In the genomic region with DNA sequence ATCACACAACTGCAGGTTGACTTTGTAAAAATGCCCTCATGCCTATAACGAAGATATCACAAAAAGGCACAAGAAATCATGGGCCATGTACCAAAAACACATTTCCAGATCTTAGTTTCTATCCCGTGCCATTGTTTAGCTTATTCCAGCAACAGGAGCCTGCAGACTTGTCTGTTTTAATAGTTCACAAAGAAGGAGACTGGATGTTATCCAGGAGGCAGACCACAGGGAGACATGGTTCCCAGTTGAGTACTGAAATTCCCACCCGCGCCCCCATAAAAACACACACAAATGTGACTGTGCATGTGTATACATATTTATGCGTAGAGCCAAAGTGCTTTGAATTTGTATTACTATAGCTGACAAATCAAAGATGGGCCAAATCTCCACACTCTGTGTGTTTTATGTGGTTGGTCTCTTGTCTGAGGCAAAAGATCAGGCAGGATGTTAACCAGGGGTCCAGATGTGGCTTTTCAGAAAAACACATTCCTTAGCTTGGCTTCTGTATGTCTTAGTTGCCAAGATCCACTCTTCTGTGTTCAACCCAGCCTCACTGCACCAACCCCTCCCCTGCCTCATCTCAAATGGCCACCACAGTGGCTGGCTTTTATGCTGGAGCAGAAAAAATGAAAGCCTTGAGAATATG, we compare ENCODE assay signal across 25 cellular contexts.
DNase-seq lines count a peak whose midpoint lies in the region; ATAC-seq and TF ChIP-seq lines count a peak whose summit lies in the region.
"Had no signal": no experiment of that assay in that cellular context is flagged by ENCODE, and none has a peak within 500 bp of the region (broad histone marks: within the 10 kb centered on the region; RNA-seq: fewer than 3 reads in every experiment).

No MANE protein-coding gene starts in this region.

- H3K9ac ChIP-seq in fibroblast of lung (ENCODE audit: insufficient read depth, low read length) = no peak overlapping the region

- peak overlapping the region; percentile 64 for H3K4me2 ChIP-seq in fibroblast of lung (ENCODE audit: extremely low read depth, insufficient read depth, low read length)

- no peaks in the 10 kb centered on the region for H3K79me2 ChIP-seq in fibroblast of lung (ENCODE audit: control insufficient read depth, insufficient read depth, low read length)

- TF ChIP-seq CTCF in RWPE2 (IDR thresholded peaks at IDR 0.05; ENCODE audit: poor library complexity, severe bottlenecking) (no peak), fibroblast of lung (conservative IDR thresholded peaks at IDR 0.05 in 1 of 2, IDR thresholded peaks at IDR 0.05 in 1 of 2; ENCODE audit: low read depth in 1 of 2, low read length in 2 of 2) (no peak)

- no peak overlapping the region for H2AFZ ChIP-seq in fibroblast of lung (ENCODE audit: low read length)

- no peaks in the 10 kb centered on the region for H3K9me3 ChIP-seq in RWPE2 (ENCODE audit: severe bottlenecking)
- no peaks in the 10 kb centered on the region for H3K9me3 ChIP-seq in fibroblast of lung (ENCODE audit: control insufficient read depth, insufficient read depth, low read depth, low read length)
- H3K9me3 ChIP-seq: ascending aorta, neutrophil, SJCRH30, suprapubic skin had no signal

- H3K36me3 ChIP-seq in RWPE2 (ENCODE audit: low read depth) (no peaks in the 10 kb centered on the region), fibroblast of lung (ENCODE audit: control insufficient read depth, insufficient read depth, low read length) (no peaks in the 10 kb centered on the region)
- H3K36me3 ChIP-seq: ascending aorta, neutrophil, SJCRH30, suprapubic skin had no signal

- in situ Hi-C loops in G401 (cut with HindIII; ENCODE audit: low sequenced_read_pairs) = no loop called here

- no peaks in the 10 kb centered on the region for H4K20me1 ChIP-seq in fibroblast of lung (ENCODE audit: control insufficient read depth, extremely low read depth, insufficient read depth, low read length)

- H3K27me3 ChIP-seq in RWPE2 (ENCODE audit: insufficient read depth, poor library complexity, severe bottlenecking) (no peaks in the 10 kb centered on the region), fibroblast of lung (ENCODE audit: control insufficient read depth, insufficient read depth, low read length) (no peaks in the 10 kb centered on the region)
- H3K27me3 ChIP-seq: ascending aorta, neutrophil, SJCRH30, suprapubic skin had no signal

- no peak for ATAC-seq in RWPE2 (ENCODE audit: low read depth)
- no peak for ATAC-seq in HG03442 (IDR thresholded peaks at IDR 0.05; ENCODE audit: unreplicated experiment)
- ATAC-seq: HepG2, left colon, WTC11 had no signal

- DNase-seq in EL (peak; percentile 21), RWPE2 (ENCODE audit: low spot score) (no peak), fibroblast of lung (ENCODE audit: low read depth in 2 of 2) (peak; percentile 75 to 77), skeletal muscle cell (ENCODE audit: low read depth) (peak; percentile 28), G401 (ENCODE audit: low spot score) (no peak), DMS53 treated with DMSO at 0.1 percent for 48 hours (lab: John Stamatoyannopoulos, UW; ENCODE audit: unreplicated experiment) (no peak), epidermal melanocyte (ENCODE audit: insufficient read length, low spot score) (no peak)
- DNase-seq: activated CD4-positive, alpha-beta memory T cell treated with anti-CD3 and anti-CD28 coated beads for 36 hours; activated naive CD4-positive, alpha-beta T cell treated with Interleukin-2 at 50 U/mL for 16 hours; AML-193; cortex of kidney; GOT3; left colon; midbrain; NCI-H1694; OCI-M1; SJCRH30; stimulated activated CD4-positive, alpha-beta T cell treated with anti-CD3 and anti-CD28 coated beads, Interleukin-15, amount 100 ng/mL, for 24 hours; T-helper 2 cell had no signal

- H3K27ac ChIP-seq in RWPE2 (ENCODE audit: poor library complexity, severe bottlenecking) (peak overlapping the region; percentile 29), fibroblast of lung (ENCODE audit: insufficient read depth, low read length) (peak overlapping the region; percentile 80)
- H3K27ac ChIP-seq: ascending aorta, neutrophil, SJCRH30, suprapubic skin had no signal

- H3K4me3 ChIP-seq in RWPE2 (ENCODE audit: severe bottlenecking) (no peak overlapping the region), fibroblast of lung (replicated peaks in 1 of 4; ENCODE audit: control extremely low read depth in 1 of 4, insufficient read depth in 1 of 4, low read depth in 3 of 4, low read length in 4 of 4) (no peak overlapping the region), skeletal muscle cell (ENCODE audit: low read depth, low read length) (no peak overlapping the region)
- H3K4me3 ChIP-seq: ascending aorta, SJCRH30, suprapubic skin had no signal

- H3K4me1 ChIP-seq in RWPE2 (ENCODE audit: insufficient read depth, poor library complexity, severe bottlenecking) (peaks cover 3% of the 10 kb centered on the region), fibroblast of lung (ENCODE audit: control insufficient read depth, extremely low read depth, insufficient read depth, low read length) (peaks cover 10% of the 10 kb centered on the region)
- H3K4me1 ChIP-seq: ascending aorta, SJCRH30, suprapubic skin had no signal

Comparison
In these comparisons a context has a peak if more than half of its experiments do, and no peak if none do; other contexts are left out.
1. DNase-seq: peak in EL (single experiment), fibroblast of lung (2 of 2) and skeletal muscle cell (single experiment); none in RWPE2 (single experiment), G401 (single experiment), DMS53 treated with DMSO at 0.1 percent for 48 hours (single experiment) and epidermal melanocyte (single experiment).